In the genomic region with DNA sequence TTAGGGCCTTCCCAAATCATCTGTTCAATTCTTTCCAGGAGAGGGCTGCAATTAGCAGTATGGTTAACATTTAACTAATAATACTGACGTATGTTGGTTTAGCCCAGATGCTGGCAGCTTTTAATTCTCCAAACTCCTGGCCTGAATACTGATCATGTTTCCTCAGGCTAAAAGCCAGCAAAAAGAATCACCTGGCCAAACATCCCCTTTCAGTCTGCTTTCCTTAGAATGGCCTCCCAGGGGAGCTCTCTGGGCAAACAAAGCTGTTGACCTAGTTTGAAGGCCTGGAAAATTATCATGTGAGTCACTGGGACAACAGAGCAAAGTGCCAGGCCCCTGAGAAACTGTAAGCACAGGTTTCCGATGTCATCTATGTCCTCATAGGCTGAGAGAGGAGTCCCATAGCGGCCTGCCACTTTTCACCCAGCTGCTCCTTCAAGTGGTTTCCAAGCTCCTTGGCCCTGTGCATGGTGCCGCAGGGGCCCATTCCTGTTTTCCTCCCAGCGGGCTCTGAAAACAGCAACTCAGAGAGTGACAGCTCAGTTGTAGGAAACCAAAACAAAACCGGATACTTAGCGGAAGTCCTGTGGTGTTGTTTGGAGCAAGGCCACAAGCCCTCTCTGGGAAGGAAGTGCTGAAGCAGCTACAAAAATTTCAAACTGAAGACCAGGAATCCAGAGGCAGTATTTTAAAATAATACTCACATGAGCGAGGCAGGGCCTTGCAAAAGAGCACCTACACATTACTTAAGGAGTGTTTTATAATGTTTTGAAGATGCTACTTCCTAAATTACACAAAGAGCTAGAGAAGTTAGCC, we compare ENCODE assay signal across 8 cellular contexts. TPM values are rescaled to one million over a fixed set of nuclear protein-coding genes. Genes with fewer than 3 reads are reported as not detected.
A peak's percentile ranks its signal among the peaks of the same experiment; 100 is the strongest.
DNase-seq lines count a peak whose midpoint lies in the region; ATAC-seq, FAIRE-seq and TF ChIP-seq lines count a peak whose summit lies in the region.

No MANE protein-coding gene starts in this region.

- TF ChIP-seq POLR2A in HepG2 (IDR thresholded peaks at IDR 0.05; ENCODE audit: insufficient read depth in 1 of 2, low read depth in 2 of 2, low read length in 2 of 2), result peak; percentile 78 to 88

- H3K27me3 ChIP-seq in ectodermal cell (ENCODE audit: control insufficient read depth, insufficient read depth, low read length, poor library complexity, severe bottlenecking), result no peaks in the 10 kb centered on the region
- H3K27me3 ChIP-seq in HepG2 (ENCODE audit: control insufficient read depth in 1 of 2, insufficient read depth in 2 of 2, low read length in 2 of 2), result no peaks in the 10 kb centered on the region

- H3K36me3 ChIP-seq in ectodermal cell (ENCODE audit: control insufficient read depth, insufficient read depth, low read length) (no peaks in the 10 kb centered on the region), HepG2 (replicated peaks in 1 of 2; ENCODE audit: control insufficient read depth in 1 of 2, insufficient read depth in 2 of 2, low read length in 2 of 2) (no peaks in the 10 kb centered on the region)

- H3K4me3 ChIP-seq in ectodermal cell (ENCODE audit: insufficient read depth, low read depth, low read length), result no peak overlapping the region
- H3K4me3 ChIP-seq in HepG2 (replicated peaks in 1 of 3; ENCODE audit: insufficient read depth in 1 of 3, low read depth in 2 of 3, low read length in 3 of 3), result peak overlapping the region; percentile 57 to 74 (median 66)

- no peaks in the 10 kb centered on the region for H3K27me3 Mint-ChIP-seq in activated CD8-positive, alpha-beta T cell treated with anti-CD3 and anti-CD28 coated beads for 36 hours

- H3K79me2 ChIP-seq in HepG2 (ENCODE audit: insufficient read depth, low read length), result no peaks in the 10 kb centered on the region

- peak; percentile 88 to 98 for TF ChIP-seq EP300 in HepG2 (IDR thresholded peaks at IDR 0.05; ENCODE audit: low read depth in 2 of 2, low read length in 2 of 2)
- peak; percentile 91 for TF ChIP-seq EP300 in HepG2 (CRISPR knock-in tag; IDR thresholded peaks at IDR 0.05; ENCODE audit: borderline replicate concordance)

- peaks cover 6% of the 10 kb centered on the region for H3K36me3 Mint-ChIP-seq in activated CD8-positive, alpha-beta T cell treated with anti-CD3 and anti-CD28 coated beads for 36 hours (ENCODE audit: low read depth)

- H3K9me3 ChIP-seq in ectodermal cell (ENCODE audit: control insufficient read depth, low read length) (no peaks in the 10 kb centered on the region), HepG2 (ENCODE audit: low read length) (no peaks in the 10 kb centered on the region)

- H3K4me3 Mint-ChIP-seq in activated CD8-positive, alpha-beta T cell treated with anti-CD3 and anti-CD28 coated beads for 36 hours, result peak overlapping the region; percentile 66

- DNase-seq in C1 segment of cervical spinal cord (lab: John Stamatoyannopoulos, UW) (peak in 13 of 14 donors; percentile 26 to 98 (median 66)), NCI-H526 (lab: John Stamatoyannopoulos, UW) (peak; percentile 96 to 98), HepG2 (ENCODE audit: low spot score) (peak; percentile 100)
- peak; percentile 60 for DNase-seq in activated CD8-positive, alpha-beta T cell treated with anti-CD3 and anti-CD28 coated beads for 36 hours
- DNase-seq in stimulated activated CD4-positive, alpha-beta T cell treated with anti-CD3 and anti-CD28 coated beads, Interleukin-4, amount 100 ng/mL, for 1 hour, result peak; percentile 24

- peak overlapping the region; percentile 95 for H3K4me2 ChIP-seq in HepG2 (ENCODE audit: low read depth, low read length)

- 15 to 21% methylated on average over 8 of the region's 8 CpGs for WGBS in ectodermal cell, 2 experiments
- WGBS in HepG2 (ENCODE audit: low lambda C conversion rate), result 0% methylated on average over 4 of the region's 8 CpGs

- CTCF ChIA-PET in activated CD8-positive, alpha-beta T cell treated with anti-CD3 and anti-CD28 coated beads for 36 hours (lab: Charles Lee), result interaction anchor here (0.7 to 1.4 kb wide), 14 partner anchors 8 to 194 kb away, joined by 3 to 6 read pairs (median 4); partner anchors contain the start of genes DENND4A and RAB11A
- CTCF ChIA-PET in HepG2 (lab: Yijun Ruan, JAX; ENCODE audit: low intra/inter-chr PET ratio, low total read pairs), result interaction anchor here (2.1 kb wide), 1 partner anchor 46 kb away, joined by 5 read pairs; no protein-coding TSS in a partner anchor

- H4K20me1 ChIP-seq in HepG2 (ENCODE audit: insufficient read depth, low read length), result no peaks in the 10 kb centered on the region

- in situ Hi-C loops in HepG2 (cut with HindIII; ENCODE audit: extremely low pct_ligation_motif_present, low pct_unique_long_range_greater_than_20kb), result no loop called here

- peak; percentile 99 for FAIRE-seq in HepG2 (lab: Jason Lieb, UNC)

- POLR2A ChIA-PET in activated CD8-positive, alpha-beta T cell treated with anti-CD3 and anti-CD28 coated beads for 36 hours (lab: Charles Lee), result interaction anchor here (0.7 to 1.9 kb wide), 13 partner anchors 8 to 528 kb away, joined by 3 to 14 read pairs (median 3); partner anchors contain the start of genes DENND4A, RAB11A and RNU5B-1
- POLR2A ChIA-PET in HepG2 (lab: Yijun Ruan, JAX), result interaction anchor here (0.8 to 2.8 kb wide), 27 partner anchors 8 to 528 kb away, joined by 3 to 37 read pairs (median 4); partner anchors contain the start of genes DENND4A, INTS14, RAB11A and RNU5B-1

- TSS peak; percentile 95 for BruUV-seq in HepG2 (replicated peaks; lab: Mats Ljungman, UMichigan)

- peak overlapping the region; percentile 72 for H3K27ac ChIP-seq in ectodermal cell (ENCODE audit: insufficient read depth, low read depth, low read length, poor library complexity, severe bottlenecking)
- peak overlapping the region; percentile 100 for H3K27ac ChIP-seq in HepG2 (ENCODE audit: extremely low read length, insufficient read depth, low read length)

- H3K27ac Mint-ChIP-seq in activated CD8-positive, alpha-beta T cell treated with anti-CD3 and anti-CD28 coated beads for 36 hours, result peak overlapping the region; percentile 96

- peaks cover 13% of the 10 kb centered on the region for H3K4me1 ChIP-seq in ectodermal cell (ENCODE audit: control insufficient read depth, insufficient read depth, low read length)
- peaks cover 84% of the 10 kb centered on the region for H3K4me1 ChIP-seq in HepG2 (ENCODE audit: insufficient read depth, low read length)

- no peaks in the 10 kb centered on the region for H3K9me3 Mint-ChIP-seq in activated CD8-positive, alpha-beta T cell treated with anti-CD3 and anti-CD28 coated beads for 36 hours

- ATAC-seq in HG03342 (IDR thresholded peaks at IDR 0.05; ENCODE audit: unreplicated experiment) (peak; percentile 47), HepG2 (peak; percentile 96), HG03460 (IDR thresholded peaks at IDR 0.05; ENCODE audit: unreplicated experiment) (no peak)
- ATAC-seq in activated CD8-positive, alpha-beta T cell treated with anti-CD3 and anti-CD28 coated beads for 36 hours, result peak; percentile 62

- TF ChIP-seq RAD21 in HepG2 (CRISPR knock-in tag; IDR thresholded peaks at IDR 0.05), result peak; percentile 51

- H3K4me1 Mint-ChIP-seq in activated CD8-positive, alpha-beta T cell treated with anti-CD3 and anti-CD28 coated beads for 36 hours (ENCODE audit: low read depth), result peaks cover 43% of the 10 kb centered on the region

- TF ChIP-seq CTCF in activated CD8-positive, alpha-beta T cell treated with anti-CD3 and anti-CD28 coated beads for 36 hours (IDR thresholded peaks at IDR 0.05), result no peak
- peak; percentile 62 for TF ChIP-seq CTCF in HepG2 (CRISPR knock-in tag; IDR thresholded peaks at IDR 0.05)

- H3K9ac ChIP-seq in HepG2 (ENCODE audit: insufficient read depth, low read depth, low read length), result peak overlapping the region; percentile 91

- no peak overlapping the region for H2AFZ ChIP-seq in HepG2 (ENCODE audit: low read length)

- intact Hi-C loops in activated CD8-positive, alpha-beta T cell treated with anti-CD3 and anti-CD28 coated beads for 36 hours (cut with micrococcal nuclease), result no loop called here
- intact Hi-C loops in HepG2 (cut with micrococcal nuclease; ENCODE audit: unreplicated experiment), result no loop called here

RNA-seq across cellular contexts. Expression of gene RAB11A, which starts 36.5 kb away (rescaled TPM):
- total RNA-seq in activated CD8-positive, alpha-beta T cell treated with anti-CD3 and anti-CD28 coated beads for 36 hours, result 100 to 1,000 TPM; 106 to 113 TPM
- polyA plus RNA-seq in ectodermal cell (2013, experiment 1 of 4), result 237 TPM
- polyA plus RNA-seq in ectodermal cell (2013, experiment 2 of 4), result 225 TPM
- 192 TPM for polyA plus RNA-seq in ectodermal cell (2013, experiment 3 of 4)
- polyA plus RNA-seq in ectodermal cell (2013, experiment 4 of 4), result 210 TPM
- total RNA-seq in HepG2 (2016; rRNA removed; fragmentation: Illumina TruSeq; extraction: Trizol), result 161 and 241 TPM in 2 replicates
- total RNA-seq in HepG2 (2016; cell fraction: cytosol; rRNA removed; fragmentation: Illumina TruSeq; extraction: Trizol; ENCODE audit: low read depth), result 38.6 and 40.4 TPM in 2 replicates
- total RNA-seq in HepG2 (2016; cell fraction: insoluble cytoplasmic fraction; rRNA removed; fragmentation: Illumina TruSeq; extraction: Trizol), result 161 and 257 TPM in 2 replicates
- total RNA-seq in HepG2 (2016; cell fraction: membrane; rRNA removed; fragmentation: Illumina TruSeq; extraction: Trizol), result 56.4 and 65.8 TPM in 2 replicates
- total RNA-seq in HepG2 (2016; cell fraction: nucleus; rRNA removed; fragmentation: Illumina TruSeq; extraction: Trizol), result 55.2 and 56.4 TPM in 2 replicates
- polyA plus RNA-seq in HepG2 (2011; rRNA removed), result 129 and 162 TPM in 2 replicates
- 136 and 191 TPM in 2 replicates for polyA plus RNA-seq in HepG2 (2011; cell fraction: cytosol; rRNA removed)
- polyA plus RNA-seq in HepG2 (2011; cell fraction: nucleus; rRNA removed), result 38.0 and 51.7 TPM in 2 replicates
- 191 and 216 TPM in 2 replicates for polyA plus RNA-seq in HepG2 (2012)
- polyA plus RNA-seq in HepG2 (2016; cell fraction: cytosol; fragmentation: Illumina TruSeq; extraction: Trizol; ENCODE audit: low read depth), result 53.8 and 54.2 TPM in 2 replicates
- polyA plus RNA-seq in HepG2 (2016; cell fraction: insoluble cytoplasmic fraction; fragmentation: Illumina TruSeq; extraction: Trizol; ENCODE audit: low read depth), result 276 and 303 TPM in 2 replicates
- 66.0 and 70.6 TPM in 2 replicates for polyA plus RNA-seq in HepG2 (2016; cell fraction: membrane; fragmentation: Illumina TruSeq; extraction: Trizol; ENCODE audit: low read depth)
- polyA plus RNA-seq in HepG2 (2016; cell fraction: nucleus; fragmentation: Illumina TruSeq; extraction: Trizol; ENCODE audit: insufficient read depth, low read depth), result 89.0 and 94.4 TPM in 2 replicates
- polyA minus RNA-seq in HepG2 (2011; rRNA and poly(A)+ RNA removed; ENCODE audit: low replicate concordance), result 35.4 and 66.3 TPM in 2 replicates
- 50.0 and 53.6 TPM in 2 replicates for polyA minus RNA-seq in HepG2 (2011; cell fraction: cytosol; rRNA and poly(A)+ RNA removed)
- polyA minus RNA-seq in HepG2 (2011; cell fraction: nucleus; rRNA and poly(A)+ RNA removed), result 22.3 and 27.0 TPM in 2 replicates

RNA-seq across cellular contexts. Expression of gene DENND4A, which starts 40.7 kb away (rescaled TPM):
- 10 to 100 TPM; 53.1 to 54.7 TPM for total RNA-seq in activated CD8-positive, alpha-beta T cell treated with anti-CD3 and anti-CD28 coated beads for 36 hours
- polyA plus RNA-seq in ectodermal cell (2013, experiment 1 of 4), result 3.8 TPM
- 4.6 TPM for polyA plus RNA-seq in ectodermal cell (2013, experiment 2 of 4)
- polyA plus RNA-seq in ectodermal cell (2013, experiment 3 of 4), result 4.2 TPM
- 4.8 TPM for polyA plus RNA-seq in ectodermal cell (2013, experiment 4 of 4)
- total RNA-seq in HepG2 (2016; rRNA removed; fragmentation: Illumina TruSeq; extraction: Trizol), result 13.2 and 21.1 TPM in 2 replicates
- total RNA-seq in HepG2 (2016; cell fraction: cytosol; rRNA removed; fragmentation: Illumina TruSeq; extraction: Trizol; ENCODE audit: low read depth), result 20.3 and 21.2 TPM in 2 replicates
- 13.1 and 20.9 TPM in 2 replicates for total RNA-seq in HepG2 (2016; cell fraction: insoluble cytoplasmic fraction; rRNA removed; fragmentation: Illumina TruSeq; extraction: Trizol)
- 19.6 and 22.0 TPM in 2 replicates for total RNA-seq in HepG2 (2016; cell fraction: membrane; rRNA removed; fragmentation: Illumina TruSeq; extraction: Trizol)
- 20.2 and 25.3 TPM in 2 replicates for total RNA-seq in HepG2 (2016; cell fraction: nucleus; rRNA removed; fragmentation: Illumina TruSeq; extraction: Trizol)
- 18.6 TPM in 2 replicates for polyA plus RNA-seq in HepG2 (2011; rRNA removed)
- polyA plus RNA-seq in HepG2 (2011; cell fraction: cytosol; rRNA removed), result 7.0 and 12.3 TPM in 2 replicates
- polyA plus RNA-seq in HepG2 (2011; cell fraction: nucleus; rRNA removed), result 15.7 and 19.7 TPM in 2 replicates
- polyA plus RNA-seq in HepG2 (2012), result 16.4 and 19.5 TPM in 2 replicates
- 0.40 and 0.54 TPM in 2 replicates for polyA plus RNA-seq in HepG2 (2016; cell fraction: cytosol; fragmentation: Illumina TruSeq; extraction: Trizol; ENCODE audit: low read depth)
- polyA plus RNA-seq in HepG2 (2016; cell fraction: insoluble cytoplasmic fraction; fragmentation: Illumina TruSeq; extraction: Trizol; ENCODE audit: low read depth), result 13.2 and 15.0 TPM in 2 replicates
- polyA plus RNA-seq in HepG2 (2016; cell fraction: membrane; fragmentation: Illumina TruSeq; extraction: Trizol; ENCODE audit: low read depth), result 1.5 and 1.9 TPM in 2 replicates
- 14.0 and 18.1 TPM in 2 replicates for polyA plus RNA-seq in HepG2 (2016; cell fraction: nucleus; fragmentation: Illumina TruSeq; extraction: Trizol; ENCODE audit: insufficient read depth, low read depth)
- 46.4 and 72.7 TPM in 2 replicates for polyA minus RNA-seq in HepG2 (2011; rRNA and poly(A)+ RNA removed; ENCODE audit: low replicate concordance)
- 30.8 and 43.0 TPM in 2 replicates for polyA minus RNA-seq in HepG2 (2011; cell fraction: cytosol; rRNA and poly(A)+ RNA removed)
- polyA minus RNA-seq in HepG2 (2011; cell fraction: nucleus; rRNA and poly(A)+ RNA removed), result 186 and 219 TPM in 2 replicates

Comparison
In these comparisons a context has a peak if more than half of its experiments do, and no peak if none do; other contexts are left out.
1. DNase-seq: peak in every context shown above with its lines; median percentile 100 in HepG2; 97 in NCI-H526; 66 in C1 segment of cervical spinal cord; 60 in activated CD8-positive, alpha-beta T cell treated with anti-CD3 and anti-CD28 coated beads for 36 hours; 24 in stimulated activated CD4-positive, alpha-beta T cell treated with anti-CD3 and anti-CD28 coated beads, Interleukin-4, amount 100 ng/mL, for 1 hour.